Comparison of ENCODE assay signal across 9 cellular contexts in genomic region chr14:102209224-102209966, GRCh38.
DNase-seq lines count a peak whose midpoint lies in the region; ATAC-seq and TF ChIP-seq lines count a peak whose summit lies in the region.
"Had no signal": no experiment of that assay in that cellular context is flagged by ENCODE, and none has a peak within 500 bp of the region (broad histone marks: within the 10 kb centered on the region; RNA-seq: fewer than 3 reads in every experiment).

No MANE protein-coding gene starts in this region.

- peaks cover 9% of the 10 kb centered on the region for H3K36me3 Mint-ChIP-seq in neural crest cell (ENCODE audit: low read depth)
- H3K36me3 Mint-ChIP-seq in CD8-positive, alpha-beta memory T cell, result peaks cover 0 to 87% (median 11%) of the 10 kb centered on the region in 3 donors

- ATAC-seq in Panc1 (peak; percentile 74), HG02610 (IDR thresholded peaks at IDR 0.05; ENCODE audit: unreplicated experiment) (no peak), omental fat pad (ENCODE audit: low FRiP score) (no peak)

- peak; percentile 55 for TF ChIP-seq CTCF in BJ (IDR thresholded peaks at IDR 0.05; ENCODE audit: insufficient read depth, low read depth, low read length)
- TF ChIP-seq CTCF in Panc1 (IDR thresholded peaks at IDR 0.05), result no peak
- peak; percentile 22 for TF ChIP-seq CTCF in fibroblast of pulmonary artery (IDR thresholded peaks at IDR 0.05; ENCODE audit: low read length, missing control alignments)
- TF ChIP-seq CTCF in neural crest cell (conservative IDR thresholded peaks at IDR 0.05), result peak; percentile 50
- no peak for TF ChIP-seq CTCF in omental fat pad (IDR thresholded peaks at IDR 0.05)

- no peak overlapping the region for H3K27ac Mint-ChIP-seq in neural crest cell (ENCODE audit: unreplicated experiment)
- peak overlapping the region in 3 of 8 donors; percentile 7 to 51 (median 36) for H3K27ac Mint-ChIP-seq in CD8-positive, alpha-beta memory T cell

- H3K27ac ChIP-seq in Panc1 (ENCODE audit: low read length), result no peak overlapping the region
- no peak overlapping the region for H3K27ac ChIP-seq in CD8-positive, alpha-beta memory T cell (ENCODE audit: low read depth, low read length)

- H3K9me3 ChIP-seq in Panc1 (ENCODE audit: control insufficient read depth, insufficient read depth, low read depth, low read length), result no peaks in the 10 kb centered on the region
- no peaks in the 10 kb centered on the region for H3K9me3 ChIP-seq in CD8-positive, alpha-beta memory T cell (ENCODE audit: low read length)

- H3K36me3 ChIP-seq in BJ (ENCODE audit: control insufficient read depth, insufficient read depth, low read length), result peaks cover 6% of the 10 kb centered on the region
- peaks cover 2% of the 10 kb centered on the region; the same call in 1 of the 2 replicates for H3K36me3 ChIP-seq in Panc1 (ENCODE audit: control insufficient read depth, insufficient read depth, low read length)
- peaks cover 12% of the 10 kb centered on the region for H3K36me3 ChIP-seq in CD8-positive, alpha-beta memory T cell (ENCODE audit: insufficient read depth, low read length)

- H3K4me1 ChIP-seq in Panc1 (ENCODE audit: control insufficient read depth, insufficient read depth, low read length), result no peaks in the 10 kb centered on the region
- H3K4me1 ChIP-seq in CD8-positive, alpha-beta memory T cell (ENCODE audit: insufficient read depth, low read length), result no peaks in the 10 kb centered on the region

- POLR2A ChIA-PET in BJ (lab: Charles Lee), result no interaction called here
- POLR2A ChIA-PET in Panc1 (lab: Charles Lee), result no interaction called here
- POLR2A ChIA-PET in CD8-positive, alpha-beta memory T cell (lab: Charles Lee), result no interaction called here

- intact Hi-C loops in Panc1 (cut with micrococcal nuclease; ENCODE audit: unreplicated experiment), result no loop called here

- DNase-seq in BJ (ENCODE audit: low read depth) (no peak), Panc1 (ENCODE audit: low read depth, low spot score) (no peak), fibroblast of pulmonary artery (ENCODE audit: low read depth) (peak; percentile 35), neural crest cell (ENCODE audit: low read depth, low spot score) (no peak), DMS79 treated with DMSO at 0.1 percent for 48 hours (lab: John Stamatoyannopoulos, UW) (no peak), omental fat pad (ENCODE audit: low spot score) (no peak)
- DNase-seq in CD8-positive, alpha-beta memory T cell, result no peak
- DNase-seq: activated T-cell treated with anti-CD3 and anti-CD28 coated beads for 4 hours had no signal

- H3K9me3 Mint-ChIP-seq in neural crest cell, result no peaks in the 10 kb centered on the region
- no peaks in the 10 kb centered on the region for H3K9me3 Mint-ChIP-seq in CD8-positive, alpha-beta memory T cell

- H3K4me3 Mint-ChIP-seq in neural crest cell, result no peak overlapping the region
- H3K4me3 Mint-ChIP-seq in CD8-positive, alpha-beta memory T cell, result no peak overlapping the region

- CTCF ChIA-PET in BJ (lab: Yijun Ruan, JAX) (interaction anchor here (1.0 to 1.5 kb wide), 2 partner anchors 105 to 113 kb away, joined by 3 to 4 read pairs; no protein-coding TSS in a partner anchor), Panc1 (lab: Charles Lee) (no interaction called here)
- CTCF ChIA-PET in CD8-positive, alpha-beta memory T cell (lab: Charles Lee), result no interaction called here

- no TSS peak for BruUV-seq in Panc1 (replicated peaks; lab: Mats Ljungman, UMichigan)

- H3K27me3 ChIP-seq in BJ (ENCODE audit: control insufficient read depth, insufficient read depth, low read length), result no peaks in the 10 kb centered on the region
- no peaks in the 10 kb centered on the region for H3K27me3 ChIP-seq in Panc1 (ENCODE audit: control insufficient read depth, insufficient read depth, low read length)
- no peaks in the 10 kb centered on the region for H3K27me3 ChIP-seq in CD8-positive, alpha-beta memory T cell (ENCODE audit: insufficient read depth, low read length, poor library complexity, severe bottlenecking)

- H3K4me3 ChIP-seq in BJ (ENCODE audit: low read depth, low read length) (no peak overlapping the region), Panc1 (ENCODE audit: low read depth in 2 of 2, low read length in 2 of 2) (no peak overlapping the region), fibroblast of pulmonary artery (replicated peaks; ENCODE audit: low read depth, low read length) (no peak overlapping the region)
- H3K4me3 ChIP-seq in CD8-positive, alpha-beta memory T cell (ENCODE audit: low read length), result no peak overlapping the region

- H3K4me1 Mint-ChIP-seq in neural crest cell, result peaks cover 2% of the 10 kb centered on the region
- peaks cover 7 to 9% (median 8%) of the 10 kb centered on the region in 3 donors for H3K4me1 Mint-ChIP-seq in CD8-positive, alpha-beta memory T cell

- no peaks in the 10 kb centered on the region for H3K27me3 Mint-ChIP-seq in neural crest cell (ENCODE audit: low read depth)
- H3K27me3 Mint-ChIP-seq in CD8-positive, alpha-beta memory T cell, result no peaks in the 10 kb centered on the region

- in situ Hi-C loops in Panc1 (cut with HindIII; ENCODE audit: low pct_unique_long_range_greater_than_20kb, low sequenced_read_pairs), result loop anchor here (25.0 kb wide), 1 partner anchor 103 kb away; the partner anchor contains the start of genes MOK and ZNF839

Comparison
In these comparisons a context has a peak if more than half of its experiments do, and no peak if none do; other contexts are left out.
1. CTCF ChIP-seq: peak in BJ (single experiment), fibroblast of pulmonary artery (single experiment) and neural crest cell (single experiment); none in Panc1 (single experiment) and omental fat pad (0 of 3).